In genomic region chr17:40485851-40486512, GRCh38 we compare ENCODE assay signal across 8 cellular contexts. TPM values are rescaled to one million over a fixed set of nuclear protein-coding genes. Genes with fewer than 3 reads are reported as not detected.
DNase-seq lines count a peak whose midpoint lies in the region; ATAC-seq and TF ChIP-seq lines count a peak whose summit lies in the region.
"Had no signal": no experiment of that assay in that cellular context is flagged by ENCODE, and none has a peak within 500 bp of the region (broad histone marks: within the 10 kb centered on the region; RNA-seq: fewer than 3 reads in every experiment).

No MANE protein-coding gene starts in this region.

- H3K27me3 ChIP-seq in esophagus (ENCODE audit: control insufficient read depth in 1 of 2, insufficient read depth in 2 of 2, low read length in 2 of 2) (no peaks in the 10 kb centered on the region), skeletal muscle satellite cell (ENCODE audit: control insufficient read depth, insufficient read depth, low read length) (no peaks in the 10 kb centered on the region), MM.1S (replicated peaks; ENCODE audit: insufficient read depth, low read length) (peaks cover 62% of the 10 kb centered on the region)

- DNase-seq in T-helper 17 cell: peak in 1 of 3 donors; percentile 17
- no peak for DNase-seq in MM.1S
- no peak for DNase-seq in NCI-H526 treated with DMSO at 0.1 percent for 48 hours (lab: John Stamatoyannopoulos, UW)
- DNase-seq: activated B cell treated with CpG ODN at 0.5 μM for 24 hours had no signal

- no peaks in the 10 kb centered on the region for H3K36me3 Mint-ChIP-seq in T-helper 17 cell (ENCODE audit: low read depth)

- peaks cover 0 to 20% of the 10 kb centered on the region in 2 donors for H3K36me3 ChIP-seq in esophagus (ENCODE audit: control insufficient read depth in 2 of 2, insufficient read depth in 2 of 2, low read length in 1 of 2)
- H3K36me3 ChIP-seq in skeletal muscle satellite cell (ENCODE audit: insufficient read depth, low read length): no peaks in the 10 kb centered on the region
- H3K36me3 ChIP-seq in MM.1S (replicated peaks; ENCODE audit: insufficient read depth, low read length): no peaks in the 10 kb centered on the region

- WGBS in esophagus, 2 donors: 33 to 44% methylated on average over 17 of the region's 17 CpGs

- no peaks in the 10 kb centered on the region for H4K20me1 ChIP-seq in MM.1S (ENCODE audit: insufficient read depth, low read length)

- peaks cover 49% of the 10 kb centered on the region for H3K4me1 Mint-ChIP-seq in T-helper 17 cell

- peaks cover 5 to 23% of the 10 kb centered on the region in 2 donors for H3K4me1 ChIP-seq in esophagus (ENCODE audit: control insufficient read depth in 2 of 2, insufficient read depth in 2 of 2, low read length in 1 of 2)
- peaks cover 72% of the 10 kb centered on the region for H3K4me1 ChIP-seq in skeletal muscle satellite cell (ENCODE audit: control insufficient read depth, insufficient read depth, low read length)
- H3K4me1 ChIP-seq in MM.1S (ENCODE audit: low read length): no peaks in the 10 kb centered on the region

- H3K27ac Mint-ChIP-seq in T-helper 17 cell: peak overlapping the region; percentile 96
- H3K27ac Mint-ChIP-seq: activated B cell treated with CpG ODN at 0.5 μM for 24 hours had no signal

- peak; percentile 88 for TF ChIP-seq EP300 in Ishikawa (IDR thresholded peaks at IDR 0.05; ENCODE audit: borderline replicate concordance)

- H3F3A ChIP-seq in MM.1S (ENCODE audit: insufficient read depth, low read length): no peaks in the 10 kb centered on the region

- H3K27me3 Mint-ChIP-seq in T-helper 17 cell: no peaks in the 10 kb centered on the region
- H3K27me3 Mint-ChIP-seq: activated B cell treated with CpG ODN at 0.5 μM for 24 hours had no signal

- no peak overlapping the region for H3K4me3 Mint-ChIP-seq in T-helper 17 cell
- H3K4me3 Mint-ChIP-seq: activated B cell treated with CpG ODN at 0.5 μM for 24 hours had no signal

- no peak overlapping the region for H2AFZ ChIP-seq in MM.1S (ENCODE audit: low read length)

- peak overlapping the region; percentile 66 to 89 for H3K27ac ChIP-seq in esophagus (ENCODE audit: low read depth in 2 of 2, low read length in 1 of 2)
- H3K27ac ChIP-seq in MM.1S (ENCODE audit: low read length): no peak overlapping the region

- no peak; the same call in 1 of the 2 replicates for TF ChIP-seq RAD21 in Ishikawa (IDR thresholded peaks at IDR 0.05; ENCODE audit: low read depth)

- H3K9me3 ChIP-seq in T-helper 17 cell (ENCODE audit: control insufficient read depth, low read length, poor library complexity, severe bottlenecking) (no peaks in the 10 kb centered on the region), esophagus (ENCODE audit: control insufficient read depth in 2 of 2, insufficient read depth in 1 of 2, low read depth in 1 of 2, low read length in 1 of 2) (no peaks in the 10 kb centered on the region), skeletal muscle satellite cell (replicated peaks; ENCODE audit: low read length) (no peaks in the 10 kb centered on the region), MM.1S (replicated peaks; ENCODE audit: insufficient read depth, low read length) (no peaks in the 10 kb centered on the region)

- H3K4me2 ChIP-seq in skeletal muscle satellite cell (ENCODE audit: low read length) (peak overlapping the region; percentile 69), MM.1S (ENCODE audit: low read depth, low read length) (no peak overlapping the region)

- H3K9me2 ChIP-seq in MM.1S (replicated peaks; ENCODE audit: insufficient read depth, low read length): no peaks in the 10 kb centered on the region

- H3K79me2 ChIP-seq in MM.1S (ENCODE audit: low read length): no peaks in the 10 kb centered on the region

- no peak for TF ChIP-seq CTCF in MM.1S (IDR thresholded peaks at IDR 0.05; ENCODE audit: low read length)

- H3K4me3 ChIP-seq in esophagus (ENCODE audit: low read depth in 1 of 2, low read length in 2 of 2) (no peak overlapping the region), skeletal muscle satellite cell (ENCODE audit: low read length) (peak overlapping the region; percentile 26), MM.1S (ENCODE audit: low read length) (no peak overlapping the region)

- ATAC-seq in T-helper 17 cell: peak; percentile 80
- ATAC-seq in GM18511 (IDR thresholded peaks at IDR 0.05; ENCODE audit: unreplicated experiment): no peak

- H3K9ac ChIP-seq in skeletal muscle satellite cell (ENCODE audit: low read depth, low read length) (peak overlapping the region; percentile 85), MM.1S (ENCODE audit: low read length) (no peak overlapping the region)

TF ChIP-seq in Ishikawa, 13 proteins besides CTCF, POLR2A, EP300 and RAD21:
- TF ChIP-seq ZBTB7A (IDR thresholded peaks at IDR 0.05; ENCODE audit: low read depth): 0 out of 2 replicates have a peak, but pooled peaks have one; percentile 52
- no peak for TF ChIP-seq TCF12 (IDR thresholded peaks at IDR 0.05; ENCODE audit: low read depth)
- no peak for TF ChIP-seq TAF1 (IDR thresholded peaks at IDR 0.05; ENCODE audit: low read depth)
- peak; percentile 51; the same call in 1 of the 2 replicates for TF ChIP-seq TEAD4 (IDR thresholded peaks at IDR 0.05)

RNA-seq across cellular contexts. Expression of gene TNS4, which starts 15.4 kb away (rescaled TPM):
- total RNA-seq in T-helper 17 cell: 1 to 10 TPM in 1 of 2 donors, under 1 TPM in 1; 0.77 to 1.7 TPM
- 10 to 100 TPM; 25.4 to 74.8 TPM for polyA plus RNA-seq in esophagus
- under 0.01 and 0.22 TPM in 2 replicates for total RNA-seq in skeletal muscle satellite cell (2012; rRNA removed)

RNA-seq across cellular contexts. Expression of gene IGFBP4, which starts 42.7 kb away (rescaled TPM):
- total RNA-seq in T-helper 17 cell: 1 to 10 TPM; 5.7 to 7.0 TPM
- 10 to 100 TPM; 34.1 to 80.6 TPM for polyA plus RNA-seq in esophagus
- 193 and 259 TPM in 2 replicates for total RNA-seq in skeletal muscle satellite cell (2012; rRNA removed)
